Comparison of ENCODE assay signal across 1 cellular context in the genomic region with DNA sequence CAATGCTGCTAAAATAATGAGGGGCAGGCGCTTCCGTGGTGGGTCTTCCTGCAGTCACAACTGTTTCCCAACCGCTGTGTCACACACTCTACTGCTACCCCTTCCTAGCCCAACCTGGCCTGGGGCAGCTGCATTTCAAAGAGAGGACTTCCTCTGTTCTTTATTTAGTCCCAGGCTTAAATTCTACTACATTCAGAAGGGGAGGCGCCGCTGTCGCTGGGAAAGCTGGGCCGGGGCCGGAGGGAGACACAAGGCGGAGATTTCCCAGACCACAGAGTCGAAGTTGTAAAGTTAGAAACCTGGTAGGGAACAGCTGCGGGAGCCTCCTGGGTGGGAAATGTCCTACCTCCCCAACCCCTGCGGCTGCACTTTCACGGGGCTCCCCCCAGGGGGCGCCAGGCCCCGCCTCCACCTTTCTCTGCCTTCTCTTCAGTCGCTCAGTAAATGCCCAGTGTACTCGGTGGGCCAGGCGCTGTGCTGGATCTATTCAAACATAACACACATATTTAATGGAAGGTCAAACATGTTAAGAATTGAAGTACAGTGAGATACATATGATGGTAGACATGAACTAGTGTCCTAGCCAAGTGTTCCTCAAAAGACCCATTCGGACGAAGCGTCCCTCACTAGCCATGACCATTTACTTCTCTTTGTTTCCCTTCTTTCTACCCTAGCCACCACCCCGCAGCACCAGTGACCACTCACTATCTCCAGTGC.
TF ChIP-seq lines count a peak whose summit lies in the region.

No MANE protein-coding gene starts in this region.

TF ChIP-seq in SK-N-SH, 30 proteins besides CTCF, POLR2A, EP300 and RAD21:
- TF ChIP-seq TAF1 (IDR thresholded peaks at IDR 0.05; ENCODE audit: borderline replicate concordance, low read depth, low read length) (no peak), RFX5 (IDR thresholded peaks at IDR 0.05; ENCODE audit: low read length) (no peak), POLR2AphosphoS5 (IDR thresholded peaks at IDR 0.05; ENCODE audit: low read depth, low read length) (no peak), EZH2phosphoT487 (IDR thresholded peaks at IDR 0.05; ENCODE audit: borderline replicate concordance, low read depth) (no peak), GABPA (IDR thresholded peaks at IDR 0.05; ENCODE audit: low read depth) (no peak), FOXJ3 (CRISPR knock-in tag; IDR thresholded peaks at IDR 0.05) (no peak)
- TF ChIP-seq, protein P1, sequence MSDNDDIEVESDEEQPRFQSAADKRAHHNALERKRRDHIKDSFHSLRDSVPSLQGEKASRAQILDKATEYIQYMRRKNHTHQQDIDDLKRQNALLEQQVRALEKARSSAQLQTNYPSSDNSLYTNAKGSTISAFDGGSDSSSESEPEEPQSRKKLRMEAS (IDR thresholded peaks at IDR 0.05; ENCODE audit: low read depth) = no peak
- TF ChIP-seq, protein P2, sequence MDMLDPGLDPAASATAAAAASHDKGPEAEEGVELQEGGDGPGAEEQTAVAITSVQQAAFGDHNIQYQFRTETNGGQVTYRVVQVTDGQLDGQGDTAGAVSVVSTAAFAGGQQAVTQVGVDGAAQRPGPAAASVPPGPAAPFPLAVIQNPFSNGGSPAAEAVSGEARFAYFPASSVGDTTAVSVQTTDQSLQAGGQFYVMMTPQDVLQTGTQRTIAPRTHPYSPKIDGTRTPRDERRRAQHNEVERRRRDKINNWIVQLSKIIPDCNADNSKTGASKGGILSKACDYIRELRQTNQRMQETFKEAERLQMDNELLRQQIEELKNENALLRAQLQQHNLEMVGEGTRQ (IDR thresholded peaks at IDR 0.05; ENCODE audit: borderline replicate concordance, low read depth, low read length) = no peak
TF ChIP-seq in SK-N-SH: peak in this region for 0.
